In genomic region chr15:74432968-74433591, GRCh38 we compare ENCODE assay signal across 8 cellular contexts. TPM values are rescaled to one million over a fixed set of nuclear protein-coding genes. Genes with fewer than 3 reads are reported as not detected.
A peak's percentile ranks its signal among the peaks of the same experiment; 100 is the strongest.
DNase-seq lines count a peak whose midpoint lies in the region; ATAC-seq, FAIRE-seq and TF ChIP-seq lines count a peak whose summit lies in the region.

No MANE protein-coding gene starts in this region.

- DNase-seq in AG08396 (ENCODE audit: low spot score): peak; percentile 48
- no peak for DNase-seq in GM23338 (ENCODE audit: low spot score)
- peak; percentile 56 for DNase-seq in germinal center (ENCODE audit: low spot score)
- DNase-seq in NCI-H526 treated with DMSO at 0.1 percent for 48 hours (lab: John Stamatoyannopoulos, UW): no peak
- DNase-seq in NCI-H2081 (lab: John Stamatoyannopoulos, UW): no peak
- DNase-seq in frontal cortex (ENCODE audit: low spot score in 2 of 2): no peak

- peaks cover 22% of the 10 kb centered on the region for H3K4me1 ChIP-seq in GM23338 (ENCODE audit: insufficient read depth)

- H3K4me3 ChIP-seq in GM23338 (peak overlapping the region; percentile 85), WI38 (ENCODE audit: low read depth, low read length) (peak overlapping the region; percentile 84), skin epidermis (peak overlapping the region; percentile 49 to 87 (median 62))

- peaks cover 8% of the 10 kb centered on the region for H4K20me1 ChIP-seq in GM23338 (replicated peaks; ENCODE audit: insufficient read depth)

- no peak for FAIRE-seq in frontal cortex (lab: Jason Lieb, UNC)

- peaks cover 38% of the 10 kb centered on the region for H3K4me1 Mint-ChIP-seq in GM23338

- H3K79me2 ChIP-seq in GM23338 (replicated peaks; ENCODE audit: insufficient read depth): peaks cover 24% of the 10 kb centered on the region

- no peaks in the 10 kb centered on the region for H3K9me3 Mint-ChIP-seq in GM23338

- H3K27me3 Mint-ChIP-seq in GM23338 (ENCODE audit: insufficient read depth, low read depth, poor library complexity): peaks cover 28% of the 10 kb centered on the region

- peak overlapping the region; percentile 75 for H3K4me3 Mint-ChIP-seq in GM23338

- peak overlapping the region; percentile 85 for H2AFZ ChIP-seq in GM23338

- H3F3A ChIP-seq in GM23338 (replicated peaks; ENCODE audit: low read depth): no peaks in the 10 kb centered on the region

- no peaks in the 10 kb centered on the region for H3K9me2 ChIP-seq in GM23338 (ENCODE audit: insufficient read depth)

- TF ChIP-seq CTCF in GM23338 (conservative IDR thresholded peaks at IDR 0.05; ENCODE audit: low read depth in 2 of 2) (no peak), WI38 (IDR thresholded peaks at IDR 0.05; ENCODE audit: low read depth, low read length) (no peak)

- H3K27ac ChIP-seq in GM23338 (ENCODE audit: low read depth) (no peak overlapping the region), skin epidermis (peak overlapping the region in 19 of 21 experiments; percentile 26 to 91 (median 69))

- peaks cover 10% of the 10 kb centered on the region for H3K27me3 ChIP-seq in GM23338 (ENCODE audit: insufficient read depth)

- H3K4me2 ChIP-seq in GM23338: peak overlapping the region; percentile 86

- no peaks in the 10 kb centered on the region for H3K36me3 ChIP-seq in GM23338 (ENCODE audit: insufficient read depth)

- H3K27ac Mint-ChIP-seq in GM23338: no peak overlapping the region

- H3K36me3 Mint-ChIP-seq in GM23338 (ENCODE audit: low read depth): no peaks in the 10 kb centered on the region; the same call in 2 of the 3 replicates

- ATAC-seq in GM23338: peak; percentile 41

TF ChIP-seq in GM23338, 12 proteins besides CTCF, POLR2A, EP300 and RAD21:
- no peak for TF ChIP-seq EZH2 (IDR thresholded peaks at IDR 0.05; ENCODE audit: low read depth, unreplicated experiment)
- TF ChIP-seq REST (IDR thresholded peaks at IDR 0.05; ENCODE audit: unreplicated experiment): no peak

RNA-seq across cellular contexts. Expression of gene SEMA7A, which starts 0.7 kb away (rescaled TPM):
- 11.2 and 14.1 TPM in 2 replicates for total RNA-seq in GM23338 (2014; rRNA removed; shearing (Covaris generic))
- polyA plus RNA-seq in GM23338 (2016; fragmentation: Nextera tagmentation; extraction: Ambion mirVana): 1.2 and 2.0 TPM in 2 replicates
- total RNA-seq in frontal cortex: 21.6 TPM

RNA-seq across cellular contexts. Expression of gene UBL7, which starts 27.9 kb away (rescaled TPM):
- total RNA-seq in GM23338 (2014; rRNA removed; shearing (Covaris generic)): 90.0 and 99.2 TPM in 2 replicates
- polyA plus RNA-seq in GM23338 (2016; fragmentation: Nextera tagmentation; extraction: Ambion mirVana): 71.6 and 73.7 TPM in 2 replicates
- total RNA-seq in frontal cortex: 28.9 TPM

Comparison
In these comparisons a context has a peak if more than half of its experiments do, and no peak if none do; other contexts are left out.
1. DNase-seq: peak in AG08396 (single experiment) and germinal center (single experiment); none in GM23338 (single experiment), NCI-H526 treated with DMSO at 0.1 percent for 48 hours (single experiment), NCI-H2081 (0 of 2) and frontal cortex (0 of 2).
2. Peak in every context shown above with its lines, with median percentiles within 50 percentile points of each other: H3K4me3 ChIP-seq.